ENCODE assay signal across 21 cellular contexts in genomic region chr15:39855400-39855799, GRCh38.
A peak's percentile ranks its signal among the peaks of the same experiment; 100 is the strongest.
DNase-seq lines count a peak whose midpoint lies in the region; ATAC-seq, FAIRE-seq and TF ChIP-seq lines count a peak whose summit lies in the region.
"Had no signal": no experiment of that assay in that cellular context is flagged by ENCODE, and none has a peak within 500 bp of the region (broad histone marks: within the 10 kb centered on the region; RNA-seq: fewer than 3 reads in every experiment).

No MANE protein-coding gene starts in this region.

- no peak overlapping the region for H3K23ac ChIP-seq in H1 (ENCODE audit: insufficient read length)

- no peak for TF ChIP-seq CTCF in HFFc6 (IDR thresholded peaks at IDR 0.05)
- no peak for TF ChIP-seq CTCF in H1 (IDR thresholded peaks at IDR 0.05; ENCODE audit: control extremely low read depth in 1 of 3, insufficient read depth in 1 of 3, low read depth in 1 of 3, low read length in 3 of 3)
- no peak for TF ChIP-seq CTCF in type B pancreatic cell (conservative IDR thresholded peaks at IDR 0.05)

- H3K4me3 Mint-ChIP-seq in HFFc6 (peak overlapping the region; percentile 1; the same call in 1 of the 2 replicates), type B pancreatic cell (no peak overlapping the region)
- no peak overlapping the region for H3K4me3 Mint-ChIP-seq in stimulated activated effector memory CD8-positive, alpha-beta T cell treated with anti-CD3 and anti-CD28 coated beads, Interleukin-12 subunit alpha, Interleukin-12 subunit beta, amount 100 ng/mL, for 72 hours

- TF ChIP-seq EP300 in H1 (IDR thresholded peaks at IDR 0.05; ENCODE audit: borderline replicate concordance in 1 of 2, low read depth in 2 of 2, low read length in 2 of 2) = no peak

- peak overlapping the region; percentile 11; the same call in 1 of the 2 replicates for H3K27ac Mint-ChIP-seq in HFFc6
- H3K27ac Mint-ChIP-seq in stimulated activated effector memory CD8-positive, alpha-beta T cell treated with anti-CD3 and anti-CD28 coated beads, Interleukin-12 subunit alpha, Interleukin-12 subunit beta, amount 100 ng/mL, for 72 hours = no peak overlapping the region
- no peak overlapping the region for H3K27ac Mint-ChIP-seq in type B pancreatic cell

- no peak for DNase-seq in HFFc6
- DNase-seq in H1 (ENCODE audit: low read depth in 1 of 2, low spot score in 2 of 2) = no peak
- peak; percentile 48 for DNase-seq in iris pigment epithelial cell (ENCODE audit: low read depth)
- no peak for DNase-seq in NCI-H345 (lab: John Stamatoyannopoulos, UW)
- DNase-seq in stimulated activated effector memory CD8-positive, alpha-beta T cell treated with anti-CD3 and anti-CD28 coated beads, Interleukin-12 subunit alpha, Interleukin-12 subunit beta, amount 100 ng/mL, for 72 hours (ENCODE audit: low spot score in 2 of 2) = no peak
- no peak for DNase-seq in type B pancreatic cell (ENCODE audit: extremely low spot score, unreplicated experiment)
- DNase-seq: Caco-2, DMS53, NCI-H1092, NCI-H1694, NCI-H510A, NCI-H82 had no signal

- H4K91ac ChIP-seq in H1 (replicated peaks; ENCODE audit: insufficient read length, low read length) = no peak overlapping the region

- H3K4me3 ChIP-seq in ACC112 (ENCODE audit: low read depth, low read length) (no peak overlapping the region), H1 (ENCODE audit: extremely low read depth in 1 of 4, insufficient read depth in 2 of 4, low read depth in 3 of 4, low read length in 4 of 4) (no peak overlapping the region)
- H3K4me3 ChIP-seq: K562 had no signal

- no peak for ATAC-seq in stimulated activated effector memory CD8-positive, alpha-beta T cell treated with anti-CD3 and anti-CD28 coated beads, Interleukin-12 subunit alpha, Interleukin-12 subunit beta, amount 100 ng/mL, for 72 hours
- no peak for ATAC-seq in HG03135 (IDR thresholded peaks at IDR 0.05; ENCODE audit: unreplicated experiment)
- ATAC-seq: HCT116, K562, Panc1, Right ventricle myocardium inferior had no signal

- TF ChIP-seq RAD21 in H1 (IDR thresholded peaks at IDR 0.05 in 1 of 2, conservative IDR thresholded peaks at IDR 0.05 in 1 of 2; ENCODE audit: low read depth in 2 of 2, low read length in 2 of 2) = no peak

- H4K20me1 ChIP-seq in H1 (replicated peaks in 1 of 2; ENCODE audit: control insufficient read depth in 1 of 2, insufficient read depth in 2 of 2, low read length in 2 of 2) = peaks cover 3 to 13% of the 10 kb centered on the region in 2 experiments

- no peaks in the 10 kb centered on the region for H3K9me3 ChIP-seq in H1 (ENCODE audit: insufficient read depth in 2 of 2, low read depth in 1 of 2, low read length in 1 of 2)
- H3K9me3 ChIP-seq: Caco-2 had no signal

- H3K36me3 Mint-ChIP-seq in HFFc6 (ENCODE audit: low read depth) (peaks cover 47% of the 10 kb centered on the region), type B pancreatic cell (no peaks in the 10 kb centered on the region)
- peaks cover 6% of the 10 kb centered on the region for H3K36me3 Mint-ChIP-seq in stimulated activated effector memory CD8-positive, alpha-beta T cell treated with anti-CD3 and anti-CD28 coated beads, Interleukin-12 subunit alpha, Interleukin-12 subunit beta, amount 100 ng/mL, for 72 hours

- H3K27me3 ChIP-seq in ACC112 (ENCODE audit: insufficient read depth, low read length) = no peaks in the 10 kb centered on the region
- no peaks in the 10 kb centered on the region for H3K27me3 ChIP-seq in H1 (replicated peaks in 1 of 4; ENCODE audit: control insufficient read depth in 3 of 4, extremely low read depth in 1 of 4, insufficient read depth in 3 of 4, low read length in 3 of 4)

- H2BK5ac ChIP-seq in H1 (ENCODE audit: low read depth, low read length) = no peak overlapping the region

- H3K4me2 ChIP-seq in H1 (ENCODE audit: insufficient read depth in 1 of 2, low read depth in 2 of 2, low read length in 2 of 2) = no peak overlapping the region

- no peak overlapping the region for H2BK20ac ChIP-seq in H1 (ENCODE audit: low read length)

- peaks cover 85% of the 10 kb centered on the region for H3K4me1 Mint-ChIP-seq in HFFc6 (ENCODE audit: low read depth)
- peaks cover 5% of the 10 kb centered on the region for H3K4me1 Mint-ChIP-seq in stimulated activated effector memory CD8-positive, alpha-beta T cell treated with anti-CD3 and anti-CD28 coated beads, Interleukin-12 subunit alpha, Interleukin-12 subunit beta, amount 100 ng/mL, for 72 hours
- H3K4me1 Mint-ChIP-seq in type B pancreatic cell (ENCODE audit: unreplicated experiment) = peaks cover 13% of the 10 kb centered on the region

- H2AFZ ChIP-seq in ACC112 (ENCODE audit: low read length, unreplicated experiment) = no peak overlapping the region
- no peak overlapping the region for H2AFZ ChIP-seq in H1 (ENCODE audit: low read length)

- no peak overlapping the region for H4K8ac ChIP-seq in H1 (ENCODE audit: extremely low read depth, insufficient read depth, low read length)

- POLR2A ChIA-PET in H1 (lab: Charles Lee; ENCODE audit: partially characterized antibody) = interaction anchor here (1.4 kb wide), 1 partner anchor 52 kb away, joined by 5 read pairs; no protein-coding TSS in a partner anchor

- no peak for FAIRE-seq in H1 (lab: Jason Lieb, UNC)
- FAIRE-seq: GM12891, HTR-8/SVneo, K562 had no signal

- TF ChIP-seq POLR2A in H1 (IDR thresholded peaks at IDR 0.05; ENCODE audit: control extremely low read depth in 1 of 2, low read depth in 2 of 2, low read length in 2 of 2) = no peak

- no peaks in the 10 kb centered on the region for H3K23me2 ChIP-seq in H1 (ENCODE audit: low read depth, low read length)

- no peak overlapping the region for H3K56ac ChIP-seq in H1 (replicated peaks; ENCODE audit: insufficient read length, low read depth, low read length)

- H3K79me1 ChIP-seq in H1 (ENCODE audit: low read depth, low read length) = peaks cover 8% of the 10 kb centered on the region

- peaks cover 48% of the 10 kb centered on the region for H3K4me1 ChIP-seq in ACC112 (ENCODE audit: control insufficient read depth, insufficient read depth, low read length, unreplicated experiment)
- H3K4me1 ChIP-seq in H1 (replicated peaks in 1 of 4; ENCODE audit: control insufficient read depth in 3 of 4, insufficient read depth in 4 of 4, low read length in 3 of 4) = peaks cover 1 to 19% (median 8%) of the 10 kb centered on the region in 4 experiments; a peak in 4 of 7 replicates
- H3K4me1 ChIP-seq: Caco-2 had no signal

- no peak overlapping the region for H3K9ac ChIP-seq in H1 (replicated peaks in 1 of 4; ENCODE audit: extremely low read depth in 1 of 4, low read depth in 3 of 4, low read length in 3 of 4)

- H3K18ac ChIP-seq in H1 (ENCODE audit: extremely low read depth, low read length) = no peak overlapping the region

- no peak overlapping the region for H2BK15ac ChIP-seq in H1 (ENCODE audit: low read length)

- CTCF ChIA-PET in H1 (lab: Charles Lee; ENCODE audit: partially characterized antibody) = interaction anchor here (0.9 kb wide), 1 partner anchor 20 kb away, joined by 4 read pairs; no protein-coding TSS in a partner anchor

- peaks cover 29% of the 10 kb centered on the region for H3K79me2 ChIP-seq in ACC112 (ENCODE audit: control insufficient read depth, insufficient read depth, low read length, unreplicated experiment)
- peaks cover 3 to 96% of the 10 kb centered on the region in 2 experiments; a peak in 3 of 4 replicates for H3K79me2 ChIP-seq in H1 (ENCODE audit: control insufficient read depth in 1 of 2, insufficient read depth in 2 of 2, low read length in 2 of 2)

- H3K27me3 Mint-ChIP-seq in HFFc6 (ENCODE audit: insufficient read depth) (peaks cover 2% of the 10 kb centered on the region), type B pancreatic cell (no peaks in the 10 kb centered on the region)

- peak overlapping the region; percentile 70; the same call in 1 of the 2 replicates for H3K27ac ChIP-seq in ACC112 (ENCODE audit: low read depth, low read length)
- 0 out of 2 replicates have a peak overlapping the region, but pooled peaks have one; percentile 14 for H3K27ac ChIP-seq in H1 (ENCODE audit: low read depth, low read length)
- H3K27ac ChIP-seq: 22Rv1 had no signal

- H3K9me3 Mint-ChIP-seq in HFFc6 (no peaks in the 10 kb centered on the region), type B pancreatic cell (no peaks in the 10 kb centered on the region)
- H3K9me3 Mint-ChIP-seq in stimulated activated effector memory CD8-positive, alpha-beta T cell treated with anti-CD3 and anti-CD28 coated beads, Interleukin-12 subunit alpha, Interleukin-12 subunit beta, amount 100 ng/mL, for 72 hours = no peaks in the 10 kb centered on the region

- H4K5ac ChIP-seq in H1 (ENCODE audit: insufficient read length, low read depth, low read length) = no peak overlapping the region

- no peak overlapping the region for H3K4ac ChIP-seq in H1 (replicated peaks; ENCODE audit: insufficient read length, low read depth, low read length)

- no peak overlapping the region for H2BK12ac ChIP-seq in H1 (ENCODE audit: low read depth, low read length)

- peaks cover 6% of the 10 kb centered on the region; the same call in 1 of the 2 replicates for H3K36me3 ChIP-seq in ACC112 (ENCODE audit: insufficient read depth, low read length)
- peaks cover 0 to 4% (median 0%) of the 10 kb centered on the region in 4 experiments; a peak in 1 of 8 replicates for H3K36me3 ChIP-seq in H1 (ENCODE audit: control insufficient read depth in 2 of 4, insufficient read depth in 4 of 4, low read length in 3 of 4)

- H2AK5ac ChIP-seq in H1 (ENCODE audit: low read depth, low read length) = no peak overlapping the region

- no peak overlapping the region for H2BK120ac ChIP-seq in H1 (replicated peaks; ENCODE audit: low read depth, low read length)

- WGBS in H1 (ENCODE audit: extremely low coverage in 1 of 2, insufficient coverage in 1 of 2, insufficient read length in 1 of 2, insufficient replicate concordance in 2 of 2, low coverage in 1 of 2, low lambda C conversion rate in 2 of 2, missing lambda C conversion rate in 1 of 2), 2 experiments = 92% methylated on average over 2 of the region's 2 CpGs; no CpG with 5 or more reads in 1 of the 2 experiments

- no peak overlapping the region for H3K14ac ChIP-seq in H1 (ENCODE audit: insufficient read length)

TF ChIP-seq in H1, 55 proteins besides CTCF, POLR2A, EP300 and RAD21 (continues in another document):
- TF ChIP-seq TAF1 (IDR thresholded peaks at IDR 0.05; ENCODE audit: low read depth, low read length) = no peak
- no peak for TF ChIP-seq USF2 (IDR thresholded peaks at IDR 0.05; ENCODE audit: low read length)
- TF ChIP-seq ZNF274 (IDR thresholded peaks at IDR 0.05; ENCODE audit: borderline replicate concordance, extremely low read depth, low read length) = no peak
- TF ChIP-seq CHD1 (IDR thresholded peaks at IDR 0.05; ENCODE audit: low read depth, low read length) = no peak
- no peak for TF ChIP-seq MAFK (IDR thresholded peaks at IDR 0.05; ENCODE audit: low read depth, low read length)
- no peak for TF ChIP-seq SRF (IDR thresholded peaks at IDR 0.05; ENCODE audit: low read depth, low read length)
